8 cellular contexts compared by ENCODE assay signal in the genomic region with DNA sequence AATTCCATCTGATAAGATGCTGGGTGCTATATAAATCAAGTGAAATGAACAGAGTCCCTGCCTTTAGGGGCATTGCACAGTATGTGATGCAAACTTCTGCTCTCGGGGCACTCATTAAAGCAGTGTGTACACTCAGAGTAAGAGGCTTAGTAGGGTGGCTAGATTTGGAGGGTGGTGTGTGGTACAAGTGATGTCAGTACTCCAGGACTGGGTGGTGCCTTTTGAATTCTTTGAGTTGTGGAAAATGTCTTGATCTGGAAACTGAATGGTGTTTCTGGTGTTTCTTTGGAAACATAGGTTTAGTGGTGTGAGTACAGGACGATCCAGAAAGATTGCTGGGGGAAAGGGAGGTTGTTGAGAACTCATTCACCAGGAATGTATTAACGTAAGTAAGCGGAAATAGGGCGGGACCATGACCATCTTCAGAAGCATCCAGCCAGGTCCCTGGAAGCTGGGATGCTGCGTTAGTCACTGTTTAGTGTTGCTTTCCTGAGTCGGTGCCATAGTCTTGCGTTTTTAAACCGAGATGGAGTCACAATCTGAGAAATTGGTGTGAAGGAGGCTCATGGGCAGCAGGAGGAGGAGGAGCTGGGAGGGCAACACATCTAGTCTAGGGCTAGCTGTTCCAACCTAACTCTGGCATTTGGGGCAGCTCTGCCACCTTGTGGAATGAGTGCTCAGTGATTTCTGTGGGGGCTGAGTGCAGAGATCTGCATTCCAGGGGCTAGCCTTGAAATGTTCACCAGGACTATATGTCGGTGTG.
DNase-seq lines count a peak whose midpoint lies in the region; ATAC-seq and TF ChIP-seq lines count a peak whose summit lies in the region.

No MANE protein-coding gene starts in this region.

- H3K36me3 Mint-ChIP-seq in activated naive CD8-positive, alpha-beta T cell treated with anti-CD3 and anti-CD28 coated beads for 36 hours, result peaks cover 4% of the 10 kb centered on the region

- H3K9me3 ChIP-seq in tibial nerve, result no peaks in the 10 kb centered on the region

- H3K27ac Mint-ChIP-seq in activated naive CD8-positive, alpha-beta T cell treated with anti-CD3 and anti-CD28 coated beads for 36 hours, result peak overlapping the region; percentile 47

- no peak overlapping the region for H3K4me3 Mint-ChIP-seq in activated naive CD8-positive, alpha-beta T cell treated with anti-CD3 and anti-CD28 coated beads for 36 hours

- peak overlapping the region; percentile 74 to 88 (median 84) for H3K27ac ChIP-seq in tibial nerve

- no peak for ATAC-seq in GM19023 (IDR thresholded peaks at IDR 0.05; ENCODE audit: unreplicated experiment)

- peak; percentile 40 for DNase-seq in DMS153 treated with DMSO at 0.1 percent for 48 hours (lab: John Stamatoyannopoulos, UW; ENCODE audit: unreplicated experiment)
- DNase-seq in Kasumi-1 (lab: John Stamatoyannopoulos, UW), result peak; percentile 68 to 77
- DNase-seq in SKM-1 (lab: John Stamatoyannopoulos, UW; ENCODE audit: unreplicated experiment), result peak; percentile 5
- peak; percentile 49 for DNase-seq in activated naive CD8-positive, alpha-beta T cell treated with anti-CD3 and anti-CD28 coated beads for 36 hours
- peak; percentile 53 to 90 (median 78) for DNase-seq in head of caudate nucleus
- peak; percentile 90 for DNase-seq in posterior vena cava (ENCODE audit: low spot score)
- peak; percentile 55 to 86 for DNase-seq in tibial nerve (ENCODE audit: low spot score in 2 of 2)

- peaks cover 13% of the 10 kb centered on the region for H3K4me1 Mint-ChIP-seq in activated naive CD8-positive, alpha-beta T cell treated with anti-CD3 and anti-CD28 coated beads for 36 hours

- peak; percentile 64 to 88 (median 73) for TF ChIP-seq CTCF in tibial nerve (IDR thresholded peaks at IDR 0.05)

- peaks cover 0 to 10% (median 0%) of the 10 kb centered on the region in 3 donors for H3K36me3 ChIP-seq in tibial nerve

- no peaks in the 10 kb centered on the region for H3K9me3 Mint-ChIP-seq in activated naive CD8-positive, alpha-beta T cell treated with anti-CD3 and anti-CD28 coated beads for 36 hours

- no peaks in the 10 kb centered on the region for H3K27me3 Mint-ChIP-seq in activated naive CD8-positive, alpha-beta T cell treated with anti-CD3 and anti-CD28 coated beads for 36 hours

- 40 to 47% methylated on average over 10 of the region's 10 CpGs for WGBS in tibial nerve, 2 donors

- TF ChIP-seq EP300 in tibial nerve (IDR thresholded peaks at IDR 0.05), result peak; percentile 78 to 89

- no peak overlapping the region for H3K4me3 ChIP-seq in tibial nerve

- H3K27me3 ChIP-seq in tibial nerve, result no peaks in the 10 kb centered on the region

- intact Hi-C loops in head of caudate nucleus (cut with DNase I) (loop anchor here (10.0 kb wide), 1 partner anchor 149 kb away; no protein-coding TSS in a partner anchor), posterior vena cava (cut with DNase I) (no loop called here)

- peaks cover 0 to 18% (median 0%) of the 10 kb centered on the region in 4 donors for H3K4me1 ChIP-seq in tibial nerve

- TF ChIP-seq POLR2A in tibial nerve (IDR thresholded peaks at IDR 0.05), result no peak

Comparison
In these comparisons a context has a peak if more than half of its experiments do, and no peak if none do; other contexts are left out.
1. DNase-seq: peak in every context shown above with its lines; median percentile 90 in posterior vena cava; 78 in head of caudate nucleus; 72 in Kasumi-1; 70 in tibial nerve; 49 in activated naive CD8-positive, alpha-beta T cell treated with anti-CD3 and anti-CD28 coated beads for 36 hours; 40 in DMS153 treated with DMSO at 0.1 percent for 48 hours; 5 in SKM-1.